Comparison of ENCODE assay signal across 8 cellular contexts in genomic region chr18:50374753-50375391, GRCh38. TPM values are rescaled to one million over a fixed set of nuclear protein-coding genes. Genes with fewer than 3 reads are reported as not detected.
A peak's percentile ranks its signal among the peaks of the same experiment; 100 is the strongest.
DNase-seq lines count a peak whose midpoint lies in the region; FAIRE-seq and TF ChIP-seq lines count a peak whose summit lies in the region.

Gene SKA1, plus strand, starts transcription at chr18:50375046. Its CDS starts 785 bp downstream, at chr18:50375831.

- H2AFZ ChIP-seq in neuronal stem cell (ENCODE audit: low read length): peak within 1 kb of the TSS; percentile 95

- H3K27ac Mint-ChIP-seq in activated naive CD4-positive, alpha-beta T cell treated with anti-CD3 and anti-CD28 coated beads for 36 hours: peak within 1 kb of the TSS; percentile 87

- H3K4ac ChIP-seq in neuronal stem cell (ENCODE audit: low read length): no peak within 1 kb of the TSS

- DNase-seq in GM03348 (ENCODE audit: low spot score) (peak; percentile 99), HFF-Myc (ENCODE audit: extremely low read depth, low read depth) (peak; percentile 73), NAMALWA (ENCODE audit: low spot score) (peak; percentile 98), SK-N-DZ (ENCODE audit: low spot score) (peak; percentile 92), frontal cortex (ENCODE audit: low spot score in 2 of 2) (peak; percentile 87 to 97), neuronal stem cell (ENCODE audit: low spot score) (peak; percentile 94), substantia nigra (lab: John Stamatoyannopoulos, UW) (peak; percentile 57 to 96 (median 91))
- peak; percentile 95 for DNase-seq in activated naive CD4-positive, alpha-beta T cell treated with anti-CD3 and anti-CD28 coated beads for 36 hours

- peaks cover 2 to 36% of the 10 kb centered on the region in 2 donors for H3K36me3 ChIP-seq in neuronal stem cell (replicated peaks in 1 of 2; ENCODE audit: control insufficient read depth in 2 of 2, insufficient read depth in 2 of 2, low read length in 2 of 2)

- H3K18ac ChIP-seq in neuronal stem cell (ENCODE audit: low read length): peak within 1 kb of the TSS; percentile 68

- H2BK15ac ChIP-seq in neuronal stem cell (ENCODE audit: low read length): no peak within 1 kb of the TSS

- H3K4me1 ChIP-seq in neuronal stem cell (ENCODE audit: control insufficient read depth in 2 of 2, insufficient read depth in 1 of 2, low read depth in 1 of 2, low read length in 2 of 2): peaks cover 0 to 5% of the 10 kb centered on the region in 2 donors

- H3K9me3 Mint-ChIP-seq in activated naive CD4-positive, alpha-beta T cell treated with anti-CD3 and anti-CD28 coated beads for 36 hours: peaks cover 2% of the 10 kb centered on the region

- H3K9ac ChIP-seq in neuronal stem cell (ENCODE audit: low read depth, low read length, poor library complexity): peak within 1 kb of the TSS; percentile 89

- H3K9me3 ChIP-seq in neuronal stem cell (replicated peaks in 1 of 2; ENCODE audit: control insufficient read depth in 2 of 2, insufficient read depth in 1 of 2, low read depth in 1 of 2, low read length in 2 of 2): no peaks in the 10 kb centered on the region

- H3K27me3 Mint-ChIP-seq in activated naive CD4-positive, alpha-beta T cell treated with anti-CD3 and anti-CD28 coated beads for 36 hours (ENCODE audit: low read depth): peaks cover 5% of the 10 kb centered on the region

- peak within 1 kb of the TSS; percentile 79 for H2BK5ac ChIP-seq in neuronal stem cell (ENCODE audit: low read length)

- TF ChIP-seq CTCF in HFF-Myc (IDR thresholded peaks at IDR 0.05; ENCODE audit: low read depth, low read length, missing control alignments): no peak

- CTCF ChIA-PET in activated naive CD4-positive, alpha-beta T cell treated with anti-CD3 and anti-CD28 coated beads for 36 hours (lab: Charles Lee): interaction anchor here (1.1 to 1.4 kb wide), 3 partner anchors 10 to 18 kb away, joined by 3 to 5 read pairs (median 3); no protein-coding TSS in a partner anchor

- H3K4me3 ChIP-seq in HFF-Myc (replicated peaks; ENCODE audit: low read depth, low read length): peak within 1 kb of the TSS; percentile 77
- H3K4me3 ChIP-seq in neuronal stem cell (ENCODE audit: low read length in 2 of 2): peak within 1 kb of the TSS; percentile 64 to 94

- intact Hi-C loops in activated naive CD4-positive, alpha-beta T cell treated with anti-CD3 and anti-CD28 coated beads for 36 hours (cut with micrococcal nuclease): loop anchor here (1.0 to 10.0 kb wide), 7 partner anchors 68 to 888 kb away; partner anchors contain the start of genes ACAA2, C18orf32, CFAP53 and CXXC1

- no peak within 1 kb of the TSS for H2AK5ac ChIP-seq in neuronal stem cell (ENCODE audit: low read depth, low read length)

- peaks cover 6% of the 10 kb centered on the region for H3K36me3 Mint-ChIP-seq in activated naive CD4-positive, alpha-beta T cell treated with anti-CD3 and anti-CD28 coated beads for 36 hours (ENCODE audit: low read depth)

- no peak within 1 kb of the TSS for H4K91ac ChIP-seq in neuronal stem cell (ENCODE audit: low read depth, low read length, poor library complexity)

- H3K79me1 ChIP-seq in neuronal stem cell (ENCODE audit: low read depth, low read length): peaks cover 2% of the 10 kb centered on the region

- H3K27me3 ChIP-seq in neuronal stem cell (ENCODE audit: control insufficient read depth in 3 of 3, insufficient read depth in 3 of 3, low read depth in 1 of 3, low read length in 3 of 3): no peaks in the 10 kb centered on the region

- no CpG with 5 or more reads among the region's 47 CpGs for WGBS in neuronal stem cell (ENCODE audit: extremely low coverage in 2 of 2, insufficient read length in 2 of 2, insufficient replicate concordance in 1 of 2), 2 donors

- H3K4me1 Mint-ChIP-seq in activated naive CD4-positive, alpha-beta T cell treated with anti-CD3 and anti-CD28 coated beads for 36 hours (ENCODE audit: low read depth): peaks cover 2% of the 10 kb centered on the region

- peak within 1 kb of the TSS; percentile 56 for H3K4me2 ChIP-seq in neuronal stem cell (ENCODE audit: insufficient read depth, low read length, poor library complexity, severe bottlenecking)

- H4K8ac ChIP-seq in neuronal stem cell (ENCODE audit: low read depth, low read length): no peak within 1 kb of the TSS

- FAIRE-seq in frontal cortex (lab: Jason Lieb, UNC): peak; percentile 3

- H2BK12ac ChIP-seq in neuronal stem cell (ENCODE audit: low read length): no peak within 1 kb of the TSS

- H3K27ac ChIP-seq in neuronal stem cell (replicated peaks; ENCODE audit: low read length) (peak within 1 kb of the TSS; percentile 80), substantia nigra (ENCODE audit: low read depth, low read length, poor library complexity, severe bottlenecking) (peak within 1 kb of the TSS; percentile 37)

- H3K4me3 Mint-ChIP-seq in activated naive CD4-positive, alpha-beta T cell treated with anti-CD3 and anti-CD28 coated beads for 36 hours: peak within 1 kb of the TSS; percentile 88

- no peak within 1 kb of the TSS for H2BK120ac ChIP-seq in neuronal stem cell (ENCODE audit: low read depth, low read length)

- peak within 1 kb of the TSS; percentile 32 for H3K14ac ChIP-seq in neuronal stem cell (ENCODE audit: low read length)

- H3K23ac ChIP-seq in neuronal stem cell (ENCODE audit: low read depth, low read length, poor library complexity): peak within 1 kb of the TSS; percentile 67

RNA-seq across cellular contexts. Expression of gene SKA1, which starts in this region (rescaled TPM):
- polyA plus RNA-seq in SK-N-DZ (2014; cell fraction: cytosol; rRNA removed): 31.9 and 34.4 TPM in 2 replicates
- polyA plus RNA-seq in SK-N-DZ (2014; cell fraction: nucleus; rRNA removed): 8.1 and 8.9 TPM in 2 replicates
- total RNA-seq in activated naive CD4-positive, alpha-beta T cell treated with anti-CD3 and anti-CD28 coated beads for 36 hours: 10 to 100 TPM; 36.1 to 36.3 TPM
- 2.0 TPM for total RNA-seq in frontal cortex
- polyA plus RNA-seq in neuronal stem cell (2013, experiment 1 of 2): 22.5 TPM
- polyA plus RNA-seq in neuronal stem cell (2013, experiment 2 of 2): 24.1 TPM

Comparison
In these comparisons a context has a peak if more than half of its experiments do, and no peak if none do; other contexts are left out.
1. Peak in every context shown above with its lines: DNase-seq, H3K4me3 ChIP-seq and H3K27ac ChIP-seq.
2. RNA of gene SKA1 (total RNA-seq): 36.1 to 36.3 TPM in activated naive CD4-positive, alpha-beta T cell treated with anti-CD3 and anti-CD28 coated beads for 36 hours; 2.0 TPM in frontal cortex (single experiment); every median in the first group is over 10 times any median in the second.